2 cellular contexts compared by ENCODE assay signal in the genomic region with DNA sequence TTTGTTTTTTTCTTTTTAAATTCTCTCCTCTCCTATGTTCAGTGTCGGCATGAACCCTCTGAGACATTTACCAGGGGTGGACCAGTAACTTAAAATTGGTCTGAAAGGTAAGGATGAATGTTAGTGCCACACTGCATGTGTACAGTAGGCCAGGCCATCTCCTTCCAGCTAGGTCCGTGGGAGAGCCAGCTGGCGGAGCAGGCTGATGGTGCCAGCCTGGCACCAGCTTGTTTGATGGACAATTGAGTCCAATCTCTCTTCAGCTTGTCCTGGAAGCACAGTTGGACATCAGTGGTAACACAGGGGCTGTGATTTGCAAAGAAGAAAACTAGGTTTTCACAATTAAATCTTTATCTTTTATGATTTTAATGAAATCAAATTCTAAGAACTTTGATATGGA.
TF ChIP-seq lines count a peak whose summit lies in the region.

No MANE protein-coding gene starts in this region.

TF ChIP-seq in SK-N-SH, 30 proteins besides CTCF, POLR2A, EP300 and RAD21 (continued from another document):
- TF ChIP-seq, protein P1, sequence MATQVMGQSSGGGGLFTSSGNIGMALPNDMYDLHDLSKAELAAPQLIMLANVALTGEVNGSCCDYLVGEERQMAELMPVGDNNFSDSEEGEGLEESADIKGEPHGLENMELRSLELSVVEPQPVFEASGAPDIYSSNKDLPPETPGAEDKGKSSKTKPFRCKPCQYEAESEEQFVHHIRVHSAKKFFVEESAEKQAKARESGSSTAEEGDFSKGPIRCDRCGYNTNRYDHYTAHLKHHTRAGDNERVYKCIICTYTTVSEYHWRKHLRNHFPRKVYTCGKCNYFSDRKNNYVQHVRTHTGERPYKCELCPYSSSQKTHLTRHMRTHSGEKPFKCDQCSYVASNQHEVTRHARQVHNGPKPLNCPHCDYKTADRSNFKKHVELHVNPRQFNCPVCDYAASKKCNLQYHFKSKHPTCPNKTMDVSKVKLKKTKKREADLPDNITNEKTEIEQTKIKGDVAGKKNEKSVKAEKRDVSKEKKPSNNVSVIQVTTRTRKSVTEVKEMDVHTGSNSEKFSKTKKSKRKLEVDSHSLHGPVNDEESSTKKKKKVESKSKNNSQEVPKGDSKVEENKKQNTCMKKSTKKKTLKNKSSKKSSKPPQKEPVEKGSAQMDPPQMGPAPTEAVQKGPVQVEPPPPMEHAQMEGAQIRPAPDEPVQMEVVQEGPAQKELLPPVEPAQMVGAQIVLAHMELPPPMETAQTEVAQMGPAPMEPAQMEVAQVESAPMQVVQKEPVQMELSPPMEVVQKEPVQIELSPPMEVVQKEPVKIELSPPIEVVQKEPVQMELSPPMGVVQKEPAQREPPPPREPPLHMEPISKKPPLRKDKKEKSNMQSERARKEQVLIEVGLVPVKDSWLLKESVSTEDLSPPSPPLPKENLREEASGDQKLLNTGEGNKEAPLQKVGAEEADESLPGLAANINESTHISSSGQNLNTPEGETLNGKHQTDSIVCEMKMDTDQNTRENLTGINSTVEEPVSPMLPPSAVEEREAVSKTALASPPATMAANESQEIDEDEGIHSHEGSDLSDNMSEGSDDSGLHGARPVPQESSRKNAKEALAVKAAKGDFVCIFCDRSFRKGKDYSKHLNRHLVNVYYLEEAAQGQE (IDR thresholded peaks at IDR 0.05; ENCODE audit: low read depth, low read length) = no peak
- TF ChIP-seq TEAD4 (IDR thresholded peaks at IDR 0.05; ENCODE audit: borderline replicate concordance, insufficient read depth) = no peak
- TF ChIP-seq MXI1 (IDR thresholded peaks at IDR 0.05; ENCODE audit: low read depth, low read length) = no peak
- TF ChIP-seq TAF1 (IDR thresholded peaks at IDR 0.05; ENCODE audit: borderline replicate concordance, low read depth, low read length) = no peak
- TF ChIP-seq FOXJ3 (CRISPR knock-in tag; IDR thresholded peaks at IDR 0.05) = no peak
- TF ChIP-seq, protein P2, sequence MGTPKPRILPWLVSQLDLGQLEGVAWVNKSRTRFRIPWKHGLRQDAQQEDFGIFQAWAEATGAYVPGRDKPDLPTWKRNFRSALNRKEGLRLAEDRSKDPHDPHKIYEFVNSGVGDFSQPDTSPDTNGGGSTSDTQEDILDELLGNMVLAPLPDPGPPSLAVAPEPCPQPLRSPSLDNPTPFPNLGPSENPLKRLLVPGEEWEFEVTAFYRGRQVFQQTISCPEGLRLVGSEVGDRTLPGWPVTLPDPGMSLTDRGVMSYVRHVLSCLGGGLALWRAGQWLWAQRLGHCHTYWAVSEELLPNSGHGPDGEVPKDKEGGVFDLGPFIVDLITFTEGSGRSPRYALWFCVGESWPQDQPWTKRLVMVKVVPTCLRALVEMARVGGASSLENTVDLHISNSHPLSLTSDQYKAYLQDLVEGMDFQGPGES (IDR thresholded peaks at IDR 0.05; ENCODE audit: low read depth, low read length) = no peak
- no peak for TF ChIP-seq RXRA (IDR thresholded peaks at IDR 0.05; ENCODE audit: borderline replicate concordance, low read depth)
- TF ChIP-seq USF1 (IDR thresholded peaks at IDR 0.05; ENCODE audit: borderline replicate concordance, low read depth) = no peak
- TF ChIP-seq RFX5 (IDR thresholded peaks at IDR 0.05; ENCODE audit: low read length) = no peak
- TF ChIP-seq POLR2AphosphoS5 (IDR thresholded peaks at IDR 0.05; ENCODE audit: low read depth, low read length) = no peak
TF ChIP-seq in SK-N-SH: peak in this region for 0.

TF ChIP-seq in SK-N-SH treated with all-trans-retinoic acid at 6 μM for 48 hours, 23 proteins besides CTCF, POLR2A, EP300 and RAD21 (continued from another document):
- TF ChIP-seq ZC3H10 (CRISPR knock-in tag; IDR thresholded peaks at IDR 0.05) (no peak), CSDC2 (CRISPR knock-in tag; IDR thresholded peaks at IDR 0.05) (no peak), PPARA (CRISPR knock-in tag; IDR thresholded peaks at IDR 0.05; ENCODE audit: borderline replicate concordance) (no peak), ZNF70 (CRISPR knock-in tag; IDR thresholded peaks at IDR 0.05) (no peak), ZNF8 (CRISPR knock-in tag; IDR thresholded peaks at IDR 0.05) (no peak), TCF4 (CRISPR knock-in tag; IDR thresholded peaks at IDR 0.05; ENCODE audit: borderline replicate concordance) (no peak), ISL1 (CRISPR knock-in tag; IDR thresholded peaks at IDR 0.05) (no peak)
- TF ChIP-seq, protein P3, sequence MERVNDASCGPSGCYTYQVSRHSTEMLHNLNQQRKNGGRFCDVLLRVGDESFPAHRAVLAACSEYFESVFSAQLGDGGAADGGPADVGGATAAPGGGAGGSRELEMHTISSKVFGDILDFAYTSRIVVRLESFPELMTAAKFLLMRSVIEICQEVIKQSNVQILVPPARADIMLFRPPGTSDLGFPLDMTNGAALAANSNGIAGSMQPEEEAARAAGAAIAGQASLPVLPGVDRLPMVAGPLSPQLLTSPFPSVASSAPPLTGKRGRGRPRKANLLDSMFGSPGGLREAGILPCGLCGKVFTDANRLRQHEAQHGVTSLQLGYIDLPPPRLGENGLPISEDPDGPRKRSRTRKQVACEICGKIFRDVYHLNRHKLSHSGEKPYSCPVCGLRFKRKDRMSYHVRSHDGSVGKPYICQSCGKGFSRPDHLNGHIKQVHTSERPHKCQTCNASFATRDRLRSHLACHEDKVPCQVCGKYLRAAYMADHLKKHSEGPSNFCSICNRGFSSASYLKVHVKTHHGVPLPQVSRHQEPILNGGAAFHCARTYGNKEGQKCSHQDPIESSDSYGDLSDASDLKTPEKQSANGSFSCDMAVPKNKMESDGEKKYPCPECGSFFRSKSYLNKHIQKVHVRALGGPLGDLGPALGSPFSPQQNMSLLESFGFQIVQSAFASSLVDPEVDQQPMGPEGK (CRISPR knock-in tag; IDR thresholded peaks at IDR 0.05; ENCODE audit: borderline replicate concordance) = no peak
